ENCODE assay signal across 10 cellular contexts in genomic region chr20:38275815-38276550, GRCh38. TPM values are rescaled to one million over a fixed set of nuclear protein-coding genes. Genes with fewer than 3 reads are reported as not detected.
DNase-seq lines count a peak whose midpoint lies in the region; ATAC-seq lines count a peak whose summit lies in the region.
"Had no signal": no experiment of that assay in that cellular context is flagged by ENCODE, and none has a peak within 500 bp of the region (broad histone marks: within the 10 kb centered on the region; RNA-seq: fewer than 3 reads in every experiment).

No MANE protein-coding gene starts in this region.

- H3K36me3 ChIP-seq in mesodermal cell (ENCODE audit: control insufficient read depth, insufficient read depth, low read length): no peaks in the 10 kb centered on the region

- 96 to 98% methylated on average over 5 to 8 of the region's 12 CpGs for WGBS in mesodermal cell (ENCODE audit: insufficient coverage in 2 of 2), 2 experiments

- no peaks in the 10 kb centered on the region for H3K36me3 Mint-ChIP-seq in effector memory CD8-positive, alpha-beta T cell (ENCODE audit: insufficient read depth)
- H3K36me3 Mint-ChIP-seq: stimulated activated memory B cell treated with anti-CD40 and anti-IgM and Interleukin-4, amounts not matched to agents 10 μg/mL and 1 μg/mL and 100 μg/mL, for 72 hours had no signal

- peaks cover 6 to 16% of the 10 kb centered on the region in 2 donors for H3K27me3 Mint-ChIP-seq in effector memory CD8-positive, alpha-beta T cell

- H3K9me3 Mint-ChIP-seq in effector memory CD8-positive, alpha-beta T cell: no peaks in the 10 kb centered on the region
- H3K9me3 Mint-ChIP-seq: activated CD4-positive, alpha-beta T cell treated with anti-CD3 and anti-CD28 coated beads, Interleukin-2, amount 10 ng/mL, durations not matched to agents 24 days and 14 days; stimulated activated memory B cell treated with anti-CD40 and anti-IgM and Interleukin-4, amounts not matched to agents 10 μg/mL and 1 μg/mL and 100 μg/mL, for 72 hours had no signal

- H3K4me1 Mint-ChIP-seq in effector memory CD8-positive, alpha-beta T cell (ENCODE audit: low read depth in 2 of 2): no peaks in the 10 kb centered on the region
- H3K4me1 Mint-ChIP-seq: activated CD4-positive, alpha-beta T cell treated with anti-CD3 and anti-CD28 coated beads, Interleukin-2, amount 10 ng/mL, durations not matched to agents 24 days and 14 days; stimulated activated memory B cell treated with anti-CD40 and anti-IgM and Interleukin-4, amounts not matched to agents 10 μg/mL and 1 μg/mL and 100 μg/mL, for 72 hours had no signal

- H3K4me3 ChIP-seq in mesodermal cell (ENCODE audit: extremely low read depth, insufficient read depth, low read length, poor library complexity, severe bottlenecking): no peak overlapping the region

- no peak for ATAC-seq in effector memory CD8-positive, alpha-beta T cell (replicated peaks)
- no peak for ATAC-seq in HG02884 (IDR thresholded peaks at IDR 0.05; ENCODE audit: unreplicated experiment)
- ATAC-seq in HG03442 (IDR thresholded peaks at IDR 0.05; ENCODE audit: unreplicated experiment): no peak
- ATAC-seq: stimulated activated memory B cell treated with anti-CD40 and anti-IgM and Interleukin-4, amounts not matched to agents 10 μg/mL and 1 μg/mL and 100 μg/mL, for 72 hours had no signal

- no peak overlapping the region for H3K4me3 Mint-ChIP-seq in effector memory CD8-positive, alpha-beta T cell
- H3K4me3 Mint-ChIP-seq: activated CD4-positive, alpha-beta T cell treated with anti-CD3 and anti-CD28 coated beads, Interleukin-2, amount 10 ng/mL, durations not matched to agents 24 days and 14 days; stimulated activated memory B cell treated with anti-CD40 and anti-IgM and Interleukin-4, amounts not matched to agents 10 μg/mL and 1 μg/mL and 100 μg/mL, for 72 hours had no signal

- peak overlapping the region; percentile 64 for H3K27ac ChIP-seq in mesodermal cell (ENCODE audit: low read depth, low read length, severe bottlenecking)

- peak; percentile 50 for DNase-seq in GF-D8 (lab: John Stamatoyannopoulos, UW)
- peak; percentile 47 for DNase-seq in NCI-H460 (ENCODE audit: extremely low read depth, low read depth)
- peak; percentile 54 for DNase-seq in astrocyte of the hippocampus (ENCODE audit: low read depth, low spot score)
- DNase-seq in effector memory CD8-positive, alpha-beta T cell: no peak
- DNase-seq in activated CD8-positive, alpha-beta memory T cell treated with anti-CD3 and anti-CD28 coated beads, Interleukin-2, amount 50 U/mL, for 48 hours: no peak
- DNase-seq: activated CD4-positive, alpha-beta T cell treated with anti-CD3 and anti-CD28 coated beads, Interleukin-2, amount 10 ng/mL, durations not matched to agents 24 days and 14 days had no signal

- peaks cover 7% of the 10 kb centered on the region for H3K9me3 ChIP-seq in mesodermal cell (ENCODE audit: control insufficient read depth, low read length)

- H3K4me1 ChIP-seq in mesodermal cell (ENCODE audit: control insufficient read depth, insufficient read depth, low read length, poor library complexity, severe bottlenecking): peaks cover 33% of the 10 kb centered on the region

- no peak overlapping the region for H3K27ac Mint-ChIP-seq in effector memory CD8-positive, alpha-beta T cell
- H3K27ac Mint-ChIP-seq: activated CD4-positive, alpha-beta T cell treated with anti-CD3 and anti-CD28 coated beads, Interleukin-2, amount 10 ng/mL, durations not matched to agents 24 days and 14 days; stimulated activated memory B cell treated with anti-CD40 and anti-IgM and Interleukin-4, amounts not matched to agents 10 μg/mL and 1 μg/mL and 100 μg/mL, for 72 hours had no signal

RNA-seq across cellular contexts. Expression of gene KIAA1755, which starts 15.4 kb away (rescaled TPM):
- total RNA-seq in NCI-H460 (2014; rRNA removed; shearing (Covaris generic)): not detected in 2 replicates
- polyA plus RNA-seq in NCI-H460 (2014; cell fraction: nucleus; rRNA removed): 0.33 TPM in 1 of 2 replicates, not detected in the other
- polyA plus RNA-seq in mesodermal cell (2013, experiment 1 of 2): 4.0 TPM
- polyA plus RNA-seq in mesodermal cell (2013, experiment 2 of 2): 2.0 TPM
- total RNA-seq: activated CD4-positive, alpha-beta T cell treated with anti-CD3 and anti-CD28 coated beads, Interleukin-2, amount 10 ng/mL, durations not matched to agents 24 days and 14 days had no signal

RNA-seq across cellular contexts. Expression of gene BPI, which starts 28.0 kb away (rescaled TPM):
- total RNA-seq in NCI-H460 (2014; rRNA removed; shearing (Covaris generic)): not detected in 2 replicates
- not detected in 2 replicates for polyA plus RNA-seq in NCI-H460 (2014; cell fraction: nucleus; rRNA removed)
- 0.15 TPM for polyA plus RNA-seq in mesodermal cell (2013, experiment 1 of 2)
- polyA plus RNA-seq in mesodermal cell (2013, experiment 2 of 2): not detected
- total RNA-seq: activated CD4-positive, alpha-beta T cell treated with anti-CD3 and anti-CD28 coated beads, Interleukin-2, amount 10 ng/mL, durations not matched to agents 24 days and 14 days had no signal

Comparison
In these comparisons a context has a peak if more than half of its experiments do, and no peak if none do; other contexts are left out.
1. DNase-seq: peak in GF-D8 (single experiment), NCI-H460 (single experiment) and astrocyte of the hippocampus (single experiment); none in effector memory CD8-positive, alpha-beta T cell (0 of 3) and activated CD8-positive, alpha-beta memory T cell treated with anti-CD3 and anti-CD28 coated beads, Interleukin-2, amount 50 U/mL, for 48 hours (single experiment).